Comparison of ENCODE assay signal across 16 cellular contexts in the genomic region with DNA sequence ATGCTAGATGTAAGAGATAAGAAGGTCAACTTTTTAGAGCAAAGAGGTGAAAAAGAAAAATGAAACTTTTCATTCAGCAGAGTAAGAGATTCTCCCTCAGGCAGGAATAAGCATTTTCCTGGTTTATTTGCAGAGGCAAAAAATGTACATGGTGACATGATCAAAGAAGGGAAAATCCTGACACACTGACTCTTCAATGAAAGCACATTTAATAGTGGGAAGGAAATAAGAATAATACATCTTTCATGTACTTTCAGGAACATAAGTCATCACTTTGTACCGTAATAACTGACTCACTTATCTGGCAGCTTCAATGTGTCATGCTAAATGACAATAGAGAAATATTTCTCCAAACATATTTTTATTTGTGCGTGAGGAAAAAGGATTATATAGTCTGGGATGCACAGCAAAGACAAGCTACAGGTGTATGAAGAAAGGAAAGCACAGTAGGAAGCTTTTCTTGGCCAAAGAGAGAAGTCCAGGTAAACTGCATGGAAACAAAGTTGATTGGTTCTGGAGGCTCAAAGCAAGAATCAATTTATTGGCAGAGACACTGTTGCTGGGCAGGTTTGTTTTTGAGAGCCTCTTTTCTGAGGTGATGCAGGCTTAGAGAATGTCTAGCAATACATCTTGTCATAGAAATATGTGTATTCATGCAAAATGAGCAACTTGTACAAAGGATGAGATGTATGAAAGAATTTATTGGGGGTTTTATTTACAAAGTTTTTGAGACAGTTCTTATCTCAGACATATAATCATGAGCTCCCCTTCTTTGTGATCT.
DNase-seq lines count a peak whose midpoint lies in the region; ATAC-seq, FAIRE-seq and TF ChIP-seq lines count a peak whose summit lies in the region.
"Had no signal": no experiment of that assay in that cellular context is flagged by ENCODE, and none has a peak within 500 bp of the region (broad histone marks: within the 10 kb centered on the region; RNA-seq: fewer than 3 reads in every experiment).

No MANE protein-coding gene starts in this region.

- no peak for TF ChIP-seq EP300 in H1 (IDR thresholded peaks at IDR 0.05; ENCODE audit: borderline replicate concordance in 1 of 2, low read depth in 2 of 2, low read length in 2 of 2)

- H3K36me3 Mint-ChIP-seq in osteocyte (ENCODE audit: unreplicated experiment), result no peaks in the 10 kb centered on the region

- no peak overlapping the region for H3K56ac ChIP-seq in H1 (replicated peaks; ENCODE audit: insufficient read length, low read depth, low read length)

- no peak overlapping the region for H2AFZ ChIP-seq in H1 (ENCODE audit: low read length)
- H2AFZ ChIP-seq: hepatocyte had no signal

- POLR2A ChIA-PET in H1 (lab: Charles Lee; ENCODE audit: partially characterized antibody), result no interaction called here

- H2BK5ac ChIP-seq in H1 (ENCODE audit: low read depth, low read length), result no peak overlapping the region

- 88% methylated on average over 2 of the region's 2 CpGs; no CpG with 5 or more reads in 1 of the 2 experiments for WGBS in H1 (ENCODE audit: extremely low coverage in 1 of 2, insufficient coverage in 1 of 2, insufficient read length in 1 of 2, insufficient replicate concordance in 2 of 2, low coverage in 1 of 2, low lambda C conversion rate in 2 of 2, missing lambda C conversion rate in 1 of 2), 2 experiments

- H3K27ac ChIP-seq in RWPE2 (ENCODE audit: poor library complexity, severe bottlenecking) (peak overlapping the region; percentile 89), H1 (ENCODE audit: low read depth, low read length) (no peak overlapping the region)
- H3K27ac ChIP-seq: C4-2B, hepatocyte had no signal

- H3K9ac ChIP-seq in H1 (replicated peaks in 1 of 4; ENCODE audit: extremely low read depth in 1 of 4, low read depth in 3 of 4, low read length in 3 of 4), result no peak overlapping the region

- H3K23ac ChIP-seq in H1 (ENCODE audit: insufficient read length), result no peak overlapping the region

- no peak for TF ChIP-seq POLR2A in H1 (IDR thresholded peaks at IDR 0.05; ENCODE audit: control extremely low read depth in 1 of 2, low read depth in 2 of 2, low read length in 2 of 2)

- DNase-seq in RWPE2 (ENCODE audit: low spot score) (no peak), H1 (ENCODE audit: low read depth in 1 of 2, low spot score in 2 of 2) (no peak), skeletal muscle cell (ENCODE audit: low read depth) (peak; percentile 14), osteocyte (ENCODE audit: extremely low spot score, unreplicated experiment) (no peak), HuH-7 (ENCODE audit: low spot score) (no peak), posterior vena cava (ENCODE audit: low spot score) (no peak)
- DNase-seq: activated naive CD4-positive, alpha-beta T cell; caudate nucleus; GF-D8; GOT3; retina; stimulated activated CD4-positive, alpha-beta T cell treated with anti-CD3 and anti-CD28 coated beads, Interleukin-4, amount 100 ng/mL, for 1 hour had no signal

- CTCF ChIA-PET in H1 (lab: Charles Lee; ENCODE audit: partially characterized antibody), result interaction anchor here (0.6 kb wide), 1 partner anchor 42 kb away, joined by 4 read pairs; no protein-coding TSS in a partner anchor

- peaks cover 3% of the 10 kb centered on the region for H3K9me3 ChIP-seq in RWPE2 (ENCODE audit: severe bottlenecking)
- no peaks in the 10 kb centered on the region for H3K9me3 ChIP-seq in H1 (ENCODE audit: insufficient read depth in 2 of 2, low read depth in 1 of 2, low read length in 1 of 2)

- peaks cover 17% of the 10 kb centered on the region for H3K4me1 ChIP-seq in RWPE2 (ENCODE audit: insufficient read depth, poor library complexity, severe bottlenecking)
- H3K4me1 ChIP-seq in H1 (replicated peaks in 1 of 4; ENCODE audit: control insufficient read depth in 3 of 4, insufficient read depth in 4 of 4, low read length in 3 of 4), result no peaks in the 10 kb centered on the region

- H3K27me3 ChIP-seq in RWPE2 (ENCODE audit: insufficient read depth, poor library complexity, severe bottlenecking) (no peaks in the 10 kb centered on the region), H1 (replicated peaks in 1 of 4; ENCODE audit: control insufficient read depth in 3 of 4, extremely low read depth in 1 of 4, insufficient read depth in 3 of 4, low read length in 3 of 4) (no peaks in the 10 kb centered on the region)
- H3K27me3 ChIP-seq: hepatocyte had no signal

- H3K27ac Mint-ChIP-seq in osteocyte (ENCODE audit: unreplicated experiment), result no peak overlapping the region

- no peak overlapping the region for H4K91ac ChIP-seq in H1 (replicated peaks; ENCODE audit: insufficient read length, low read length)

- H3K14ac ChIP-seq in H1 (ENCODE audit: insufficient read length), result no peak overlapping the region

- peak; percentile 46 for ATAC-seq in HG02798 (IDR thresholded peaks at IDR 0.05; ENCODE audit: poor library complexity, unreplicated experiment)
- peak; percentile 92 for ATAC-seq in RWPE2 (ENCODE audit: low read depth)
- ATAC-seq: left lobe of liver had no signal

- no peak overlapping the region for H2AK5ac ChIP-seq in H1 (ENCODE audit: low read depth, low read length)

- H3K4me3 ChIP-seq in RWPE2 (ENCODE audit: severe bottlenecking), result no peak overlapping the region
- H3K4me3 ChIP-seq in H1 (ENCODE audit: extremely low read depth in 1 of 4, insufficient read depth in 2 of 4, low read depth in 3 of 4, low read length in 4 of 4), result no peak overlapping the region
- no peak overlapping the region for H3K4me3 ChIP-seq in skeletal muscle cell (ENCODE audit: low read depth, low read length)
- H3K4me3 ChIP-seq: hepatocyte had no signal

- no peaks in the 10 kb centered on the region for H4K20me1 ChIP-seq in H1 (replicated peaks in 1 of 2; ENCODE audit: control insufficient read depth in 1 of 2, insufficient read depth in 2 of 2, low read length in 2 of 2)

- no peak overlapping the region for H2BK15ac ChIP-seq in H1 (ENCODE audit: low read length)

- no peak overlapping the region for H3K18ac ChIP-seq in H1 (ENCODE audit: extremely low read depth, low read length)

- H3K79me1 ChIP-seq in H1 (ENCODE audit: low read depth, low read length), result no peaks in the 10 kb centered on the region

- no peak overlapping the region for H4K5ac ChIP-seq in H1 (ENCODE audit: insufficient read length, low read depth, low read length)

- no peak overlapping the region for H3K4me2 ChIP-seq in H1 (ENCODE audit: insufficient read depth in 1 of 2, low read depth in 2 of 2, low read length in 2 of 2)
- H3K4me2 ChIP-seq: hepatocyte had no signal

- H3K27me3 Mint-ChIP-seq in osteocyte (ENCODE audit: unreplicated experiment), result no peaks in the 10 kb centered on the region

- TF ChIP-seq CTCF in RWPE2 (IDR thresholded peaks at IDR 0.05; ENCODE audit: poor library complexity, severe bottlenecking) (no peak), H1 (IDR thresholded peaks at IDR 0.05; ENCODE audit: control extremely low read depth in 1 of 3, insufficient read depth in 1 of 3, low read depth in 1 of 3, low read length in 3 of 3) (no peak), osteocyte (IDR thresholded peaks at IDR 0.05) (no peak)

- H4K8ac ChIP-seq in H1 (ENCODE audit: extremely low read depth, insufficient read depth, low read length), result no peak overlapping the region

- H3K36me3 ChIP-seq in RWPE2 (ENCODE audit: low read depth) (no peaks in the 10 kb centered on the region), H1 (ENCODE audit: control insufficient read depth in 2 of 4, insufficient read depth in 4 of 4, low read length in 3 of 4) (no peaks in the 10 kb centered on the region)

- H2BK20ac ChIP-seq in H1 (ENCODE audit: low read length), result no peak overlapping the region

- no peak overlapping the region for H3K4me3 Mint-ChIP-seq in osteocyte (ENCODE audit: unreplicated experiment)

- no peaks in the 10 kb centered on the region for H3K23me2 ChIP-seq in H1 (ENCODE audit: low read depth, low read length)

- H3K4me1 Mint-ChIP-seq in osteocyte (ENCODE audit: unreplicated experiment), result peaks cover 13% of the 10 kb centered on the region

- H3K4ac ChIP-seq in H1 (replicated peaks; ENCODE audit: insufficient read length, low read depth, low read length), result no peak overlapping the region

- no peaks in the 10 kb centered on the region for H3K79me2 ChIP-seq in H1 (ENCODE audit: control insufficient read depth in 1 of 2, insufficient read depth in 2 of 2, low read length in 2 of 2)
- H3K79me2 ChIP-seq: hepatocyte had no signal

- intact Hi-C loops in posterior vena cava (cut with DNase I), result no loop called here

- no peak for TF ChIP-seq RAD21 in H1 (IDR thresholded peaks at IDR 0.05 in 1 of 2, conservative IDR thresholded peaks at IDR 0.05 in 1 of 2; ENCODE audit: low read depth in 2 of 2, low read length in 2 of 2)

- no peak for FAIRE-seq in H1 (lab: Jason Lieb, UNC)

- no peak overlapping the region for H2BK120ac ChIP-seq in H1 (replicated peaks; ENCODE audit: low read depth, low read length)

- H2BK12ac ChIP-seq in H1 (ENCODE audit: low read depth, low read length), result no peak overlapping the region

- no peaks in the 10 kb centered on the region for H3K9me3 Mint-ChIP-seq in osteocyte (ENCODE audit: unreplicated experiment)

TF ChIP-seq in H1, 55 proteins besides CTCF, POLR2A, EP300 and RAD21:
- TF ChIP-seq POLR2AphosphoS5 (IDR thresholded peaks at IDR 0.05; ENCODE audit: low read depth, low read length) (no peak), CEBPB (IDR thresholded peaks at IDR 0.05; ENCODE audit: low read depth, low read length) (no peak), CHD2 (IDR thresholded peaks at IDR 0.05; ENCODE audit: low read length) (no peak), RXRA (IDR thresholded peaks at IDR 0.05; ENCODE audit: insufficient read depth, low read depth, low read length) (no peak), RFX5 (IDR thresholded peaks at IDR 0.05; ENCODE audit: borderline replicate concordance, low read depth, low read length) (peak; percentile 64; the same call in 1 of the 2 replicates), TAF7 (optimal IDR thresholded peaks at IDR 0.05; ENCODE audit: borderline replicate concordance, low read depth, low read length) (no peak), ZNF274 (IDR thresholded peaks at IDR 0.05; ENCODE audit: borderline replicate concordance, extremely low read depth, low read length) (no peak), RNF2 (IDR thresholded peaks at IDR 0.05; ENCODE audit: borderline replicate concordance, low read depth, low read length, missing control alignments, poor library complexity, severe bottlenecking) (no peak)
